In genomic region chr4:121978169-121978516, GRCh38 we compare ENCODE assay signal across 13 cellular contexts. TPM values are rescaled to one million over a fixed set of nuclear protein-coding genes. Genes with fewer than 3 reads are reported as not detected.
DNase-seq lines count a peak whose midpoint lies in the region; ATAC-seq and TF ChIP-seq lines count a peak whose summit lies in the region.
"Had no signal": no experiment of that assay in that cellular context is flagged by ENCODE, and none has a peak within 500 bp of the region (broad histone marks: within the 10 kb centered on the region; RNA-seq: fewer than 3 reads in every experiment).

No MANE protein-coding gene starts in this region.

- no peak for TF ChIP-seq CTCF in CD14-positive monocyte (IDR thresholded peaks at IDR 0.05)

- intact Hi-C loops in CD14-positive monocyte (cut with micrococcal nuclease), result no loop called here

- H3K4me1 Mint-ChIP-seq in activated naive CD4-positive, alpha-beta T cell treated with anti-CD3 and anti-CD28 coated beads, Interleukin-2, amount 50 U/mL, for 24 hours, result peaks cover 14% of the 10 kb centered on the region
- peaks cover 9 to 20% of the 10 kb centered on the region in 2 donors for H3K4me1 Mint-ChIP-seq in stimulated activated naive B cell treated with anti-CD40 and anti-IgM and Interleukin-4, amounts not matched to agents 10 μg/mL and 1 μg/mL and 100 μg/mL, for 72 hours
- peaks cover 10% of the 10 kb centered on the region for H3K4me1 Mint-ChIP-seq in CD14-positive monocyte

- no peaks in the 10 kb centered on the region for H3K36me3 Mint-ChIP-seq in activated naive CD4-positive, alpha-beta T cell treated with anti-CD3 and anti-CD28 coated beads, Interleukin-2, amount 50 U/mL, for 24 hours
- no peaks in the 10 kb centered on the region for H3K36me3 Mint-ChIP-seq in stimulated activated naive B cell treated with anti-CD40 and anti-IgM and Interleukin-4, amounts not matched to agents 10 μg/mL and 1 μg/mL and 100 μg/mL, for 72 hours
- no peaks in the 10 kb centered on the region for H3K36me3 Mint-ChIP-seq in CD14-positive monocyte

- peaks cover 2% of the 10 kb centered on the region for H3K27me3 Mint-ChIP-seq in activated naive CD4-positive, alpha-beta T cell treated with anti-CD3 and anti-CD28 coated beads, Interleukin-2, amount 50 U/mL, for 24 hours
- peaks cover 3 to 12% of the 10 kb centered on the region in 2 donors for H3K27me3 Mint-ChIP-seq in stimulated activated naive B cell treated with anti-CD40 and anti-IgM and Interleukin-4, amounts not matched to agents 10 μg/mL and 1 μg/mL and 100 μg/mL, for 72 hours
- peaks cover 0 to 6% (median 3%) of the 10 kb centered on the region in 3 donors for H3K27me3 Mint-ChIP-seq in CD14-positive monocyte (ENCODE audit: low read depth in 3 of 3)

- peak overlapping the region; percentile 37 for H3K4me3 Mint-ChIP-seq in activated naive CD4-positive, alpha-beta T cell treated with anti-CD3 and anti-CD28 coated beads, Interleukin-2, amount 50 U/mL, for 24 hours
- H3K4me3 Mint-ChIP-seq in stimulated activated naive B cell treated with anti-CD40 and anti-IgM and Interleukin-4, amounts not matched to agents 10 μg/mL and 1 μg/mL and 100 μg/mL, for 72 hours, result no peak overlapping the region
- H3K4me3 Mint-ChIP-seq in CD14-positive monocyte, result no peak overlapping the region

- no peaks in the 10 kb centered on the region for H3K9me3 Mint-ChIP-seq in activated naive CD4-positive, alpha-beta T cell treated with anti-CD3 and anti-CD28 coated beads, Interleukin-2, amount 50 U/mL, for 24 hours
- no peaks in the 10 kb centered on the region for H3K9me3 Mint-ChIP-seq in stimulated activated naive B cell treated with anti-CD40 and anti-IgM and Interleukin-4, amounts not matched to agents 10 μg/mL and 1 μg/mL and 100 μg/mL, for 72 hours
- H3K9me3 Mint-ChIP-seq in CD14-positive monocyte, result peaks cover 0 to 2% (median 0%) of the 10 kb centered on the region in 7 donors

- peak overlapping the region; percentile 79 for H3K27ac Mint-ChIP-seq in activated naive CD4-positive, alpha-beta T cell treated with anti-CD3 and anti-CD28 coated beads, Interleukin-2, amount 50 U/mL, for 24 hours
- no peak overlapping the region for H3K27ac Mint-ChIP-seq in stimulated activated naive B cell treated with anti-CD40 and anti-IgM and Interleukin-4, amounts not matched to agents 10 μg/mL and 1 μg/mL and 100 μg/mL, for 72 hours
- no peak overlapping the region for H3K27ac Mint-ChIP-seq in CD14-positive monocyte

- ATAC-seq in HG02759 (IDR thresholded peaks at IDR 0.05; ENCODE audit: unreplicated experiment) (peak; percentile 44), HG03460 (IDR thresholded peaks at IDR 0.05; ENCODE audit: unreplicated experiment) (peak; percentile 51)
- ATAC-seq in stimulated activated naive B cell treated with anti-CD40 and anti-IgM and Interleukin-4, amounts not matched to agents 10 μg/mL and 1 μg/mL and 100 μg/mL, for 72 hours (replicated peaks), result peak; percentile 20 to 29
- ATAC-seq: heart left ventricle had no signal

- no peak for DNase-seq in activated naive CD4-positive, alpha-beta T cell (lab: John Stamatoyannopoulos, UW)
- no peak for DNase-seq in stimulated activated naive B cell treated with anti-CD40 and anti-IgM and Interleukin-4, amounts not matched to agents 10 μg/mL and 1 μg/mL and 100 μg/mL, for 72 hours
- DNase-seq in Ammon's horn (ENCODE audit: low spot score) (no peak), CD14-positive monocyte (ENCODE audit: low spot score) (no peak)
- DNase-seq in activated CD4-positive, alpha-beta T cell treated with anti-CD3 and anti-CD28 coated beads, Interleukin-2, amount 50 U/mL, for 48 hours, result no peak
- DNase-seq: activated effector memory CD4-positive, alpha-beta T cell treated with Interleukin-2 at 50 U/mL for 16 hours; cortex of kidney; H7; heart left ventricle; NCI-H1048 had no signal

RNA-seq across cellular contexts. Expression of gene TRPC3, which starts 26.3 kb away (rescaled TPM):
- polyA plus RNA-seq in CD14-positive monocyte, result not detected
